40 cellular contexts compared by ENCODE assay signal in genomic region chr3:121604759-121605158, GRCh38. TPM values are rescaled to one million over a fixed set of nuclear protein-coding genes. Genes with fewer than 3 reads are reported as not detected.
"Had no signal": no experiment of that assay in that cellular context is flagged by ENCODE, and none has a peak within 500 bp of the region (broad histone marks: within the 10 kb centered on the region; RNA-seq: fewer than 3 reads in every experiment).

No MANE protein-coding gene starts in this region.

- H3K4me3 ChIP-seq: body of pancreas, breast epithelium had no signal

- H3K4me1 ChIP-seq: breast epithelium had no signal

- H3K4me1 Mint-ChIP-seq: activated B cell treated with CpG ODN at 0.5 μM for 24 hours; activated CD4-positive, alpha-beta T cell treated with anti-CD3 and anti-CD28 coated beads, Interleukin-2, amount 10 ng/mL, durations not matched to agents 24 days and 14 days; activated naive CD4-positive, alpha-beta T cell treated with anti-CD3 and anti-CD28 coated beads, Interleukin-2, amount 10 ng/mL, durations not matched to agents 7 days and 5 days; activated naive CD4-positive, alpha-beta T cell treated with anti-CD3 and anti-CD28 coated beads, Interleukin-2, amount 50 U/mL, for 24 hours; activated naive CD8-positive, alpha-beta T cell treated with anti-CD3 and anti-CD28 coated beads, Interleukin-2, amount 10 ng/mL, durations not matched to agents 7 days and 5 days; activated naive CD8-positive, alpha-beta T cell treated with anti-CD3 and anti-CD28 coated beads, Interleukin-2, amount 50 U/mL, for 24 hours had no signal

- ATAC-seq: activated CD8-positive, alpha-beta T cell treated with anti-CD3 and anti-CD28 coated beads for 36 hours; activated naive CD8-positive, alpha-beta T cell treated with anti-CD3 and anti-CD28 coated beads, Interleukin-2, amount 50 U/mL, for 24 hours; activated T-cell treated with anti-CD3 and anti-CD28 coated beads, Interleukin-2, amount 50 U/mL, for 4 hours; activated T-cell treated with anti-CD3 and anti-CD28 coated beads, Interleukin-2, amount 50 U/mL, for 72 hours; body of pancreas had no signal

- H3K9me3 ChIP-seq: body of pancreas, breast epithelium had no signal

- H3K36me3 ChIP-seq: brain microvascular endothelial cell, breast epithelium had no signal

- H3K9me3 Mint-ChIP-seq: activated B cell treated with CpG ODN at 0.5 μM for 24 hours; activated CD4-positive, alpha-beta memory T cell treated with anti-CD3 and anti-CD28 coated beads for 36 hours; activated CD4-positive, alpha-beta T cell treated with anti-CD3 and anti-CD28 coated beads, Interleukin-2, amount 10 ng/mL, durations not matched to agents 24 days and 14 days; activated CD8-positive, alpha-beta T cell treated with anti-CD3 and anti-CD28 coated beads for 36 hours; activated naive CD4-positive, alpha-beta T cell treated with anti-CD3 and anti-CD28 coated beads, Interleukin-2, amount 10 ng/mL, durations not matched to agents 7 days and 5 days; activated naive CD4-positive, alpha-beta T cell treated with anti-CD3 and anti-CD28 coated beads, Interleukin-2, amount 50 U/mL, for 24 hours; activated naive CD8-positive, alpha-beta T cell treated with anti-CD3 and anti-CD28 coated beads, Interleukin-2, amount 10 ng/mL, durations not matched to agents 7 days and 5 days; activated naive CD8-positive, alpha-beta T cell treated with anti-CD3 and anti-CD28 coated beads, Interleukin-2, amount 50 U/mL, for 24 hours; activated T-cell treated with anti-CD3 and anti-CD28 coated beads, Interleukin-2, amount 50 U/mL, for 4 hours; activated T-cell treated with anti-CD3 and anti-CD28 coated beads, Interleukin-2, amount 50 U/mL, for 72 hours; activated T-helper 1 cell treated with anti-CD3 and anti-CD28 coated beads, Interleukin-12 subunit alpha, Interleukin-12 subunit beta, Interleukin-2, Interleukin-4 antibody, amounts not matched to agents 30 ng/mL and 10 ng/mL and 1 ng/mL, durations not matched to agents 14 hours and 24 hours and 36 hours; activated T-helper 2 cell treated with anti-CD3 and anti-CD28 coated beads, Interferon-gamma antibody, Interleukin-2, Interleukin-4, amounts not matched to agents 10 μg/mL and 5 μg/mL and 100 μg/mL, durations not matched to agents 14 hours and 24 hours and 36 hours; T-helper 1 cell treated with Interleukin-12 subunit alpha and Interleukin-12 subunit beta and Interleukin-4 antibody, amounts not matched to agents 30 μg/mL and 1 μg/mL, for 36 hours; T-helper 2 cell treated with Interferon-gamma antibody and Interleukin-4, amounts not matched to agents 5 μg/mL and 100 μg/mL, for 36 hours had no signal

- DNase-seq: activated B cell treated with CpG ODN at 0.5 μM for 24 hours; activated CD4-positive, alpha-beta memory T cell treated with anti-CD3 and anti-CD28 coated beads for 36 hours; activated CD4-positive, alpha-beta T cell treated with anti-CD3 and anti-CD28 coated beads for 4 hours; activated CD4-positive, alpha-beta T cell treated with anti-CD3 and anti-CD28 coated beads, Interleukin-2, amount 10 ng/mL, durations not matched to agents 24 days and 14 days; activated CD4-positive, alpha-beta T cell treated with anti-CD3 and anti-CD28 coated beads, Interleukin-2, amount 50 U/mL, for 1 hour; activated CD4-positive, alpha-beta T cell treated with anti-CD3 and anti-CD28 coated beads, Interleukin-2, amount 50 U/mL, for 4 hours; activated CD4-positive, CD25-positive, alpha-beta regulatory T cell treated with anti-CD3 and anti-CD28 coated beads, Interleukin-2, amount 50 U/mL, for 72 hours; activated CD8-positive, alpha-beta memory T cell treated with anti-CD3 and anti-CD28 coated beads, Interleukin-2, amount 50 U/mL, for 4 hours; activated CD8-positive, alpha-beta T cell treated with anti-CD3 and anti-CD28 coated beads for 36 hours; activated effector memory CD4-positive, alpha-beta T cell treated with Interleukin-2 at 50 U/mL for 16 hours; activated gamma-delta T cell; activated naive CD4-positive, alpha-beta T cell treated with anti-CD3 and anti-CD28 coated beads, Interleukin-2, amount 10 ng/mL, durations not matched to agents 7 days and 5 days; activated naive CD4-positive, alpha-beta T cell treated with Interleukin-2 at 50 U/mL for 16 hours; activated naive CD8-positive, alpha-beta T cell treated with anti-CD3 and anti-CD28 coated beads, Interleukin-2, amount 10 ng/mL, durations not matched to agents 7 days and 5 days; activated naive CD8-positive, alpha-beta T cell treated with anti-CD3 and anti-CD28 coated beads, Interleukin-2, amount 50 U/mL, for 24 hours; activated T-cell treated with anti-CD3 and anti-CD28 coated beads for 4 hours; activated T-cell treated with anti-CD3 and anti-CD28 coated beads, Interleukin-2, amount 50 U/mL, for 1 hour; activated T-cell treated with anti-CD3 and anti-CD28 coated beads, Interleukin-2, amount 50 U/mL, for 4 hours; activated T-cell treated with anti-CD3 and anti-CD28 coated beads, Interleukin-2, amount 50 U/mL, for 72 hours; amygdala; aorta; body of pancreas; brain microvascular endothelial cell; central memory CD4-positive, alpha-beta T cell; T-helper 1 cell; T-helper 2 cell; T-helper 9 cell had no signal

- H3K27ac ChIP-seq: body of pancreas, brain microvascular endothelial cell, breast epithelium, VCaP had no signal

- H3K27ac Mint-ChIP-seq: activated B cell treated with CpG ODN at 0.5 μM for 24 hours; activated CD4-positive, alpha-beta memory T cell treated with anti-CD3 and anti-CD28 coated beads for 36 hours; activated CD4-positive, alpha-beta T cell treated with anti-CD3 and anti-CD28 coated beads, Interleukin-2, amount 10 ng/mL, durations not matched to agents 24 days and 14 days; activated CD8-positive, alpha-beta T cell treated with anti-CD3 and anti-CD28 coated beads for 36 hours; activated naive CD4-positive, alpha-beta T cell treated with anti-CD3 and anti-CD28 coated beads, Interleukin-2, amount 10 ng/mL, durations not matched to agents 7 days and 5 days; activated naive CD4-positive, alpha-beta T cell treated with anti-CD3 and anti-CD28 coated beads, Interleukin-2, amount 50 U/mL, for 24 hours; activated naive CD8-positive, alpha-beta T cell; activated naive CD8-positive, alpha-beta T cell treated with anti-CD3 and anti-CD28 coated beads, Interleukin-2, amount 10 ng/mL, durations not matched to agents 7 days and 5 days; activated naive CD8-positive, alpha-beta T cell treated with anti-CD3 and anti-CD28 coated beads, Interleukin-2, amount 50 U/mL, for 24 hours; activated T-cell treated with anti-CD3 and anti-CD28 coated beads, Interleukin-2, amount 50 U/mL, for 72 hours; activated T-helper 1 cell treated with anti-CD3 and anti-CD28 coated beads, Interleukin-12 subunit alpha, Interleukin-12 subunit beta, Interleukin-2, Interleukin-4 antibody, amounts not matched to agents 30 ng/mL and 10 ng/mL and 1 ng/mL, durations not matched to agents 14 hours and 24 hours and 36 hours; activated T-helper 2 cell treated with anti-CD3 and anti-CD28 coated beads, Interferon-gamma antibody, Interleukin-2, Interleukin-4, amounts not matched to agents 10 μg/mL and 5 μg/mL and 100 μg/mL, durations not matched to agents 14 hours and 24 hours and 36 hours; T-helper 1 cell treated with Interleukin-12 subunit alpha and Interleukin-12 subunit beta and Interleukin-4 antibody, amounts not matched to agents 30 μg/mL and 1 μg/mL, for 36 hours; T-helper 2 cell treated with Interferon-gamma antibody and Interleukin-4, amounts not matched to agents 5 μg/mL and 100 μg/mL, for 36 hours had no signal

- H3K4me3 Mint-ChIP-seq: activated B cell treated with CpG ODN at 0.5 μM for 24 hours; activated CD4-positive, alpha-beta memory T cell treated with anti-CD3 and anti-CD28 coated beads for 36 hours; activated CD4-positive, alpha-beta T cell treated with anti-CD3 and anti-CD28 coated beads, Interleukin-2, amount 10 ng/mL, durations not matched to agents 24 days and 14 days; activated CD8-positive, alpha-beta T cell treated with anti-CD3 and anti-CD28 coated beads for 36 hours; activated naive CD4-positive, alpha-beta T cell treated with anti-CD3 and anti-CD28 coated beads, Interleukin-2, amount 10 ng/mL, durations not matched to agents 7 days and 5 days; activated naive CD4-positive, alpha-beta T cell treated with anti-CD3 and anti-CD28 coated beads, Interleukin-2, amount 50 U/mL, for 24 hours; activated naive CD8-positive, alpha-beta T cell; activated naive CD8-positive, alpha-beta T cell treated with anti-CD3 and anti-CD28 coated beads, Interleukin-2, amount 10 ng/mL, durations not matched to agents 7 days and 5 days; activated naive CD8-positive, alpha-beta T cell treated with anti-CD3 and anti-CD28 coated beads, Interleukin-2, amount 50 U/mL, for 24 hours; activated T-cell treated with anti-CD3 and anti-CD28 coated beads, Interleukin-2, amount 50 U/mL, for 4 hours; activated T-cell treated with anti-CD3 and anti-CD28 coated beads, Interleukin-2, amount 50 U/mL, for 72 hours; activated T-helper 1 cell treated with anti-CD3 and anti-CD28 coated beads, Interleukin-12 subunit alpha, Interleukin-12 subunit beta, Interleukin-2, Interleukin-4 antibody, amounts not matched to agents 30 ng/mL and 10 ng/mL and 1 ng/mL, durations not matched to agents 14 hours and 24 hours and 36 hours; T-helper 1 cell treated with Interleukin-12 subunit alpha and Interleukin-12 subunit beta and Interleukin-4 antibody, amounts not matched to agents 30 μg/mL and 1 μg/mL, for 36 hours; T-helper 2 cell treated with Interferon-gamma antibody and Interleukin-4, amounts not matched to agents 5 μg/mL and 100 μg/mL, for 36 hours had no signal

- H3K27me3 ChIP-seq: body of pancreas, brain microvascular endothelial cell, breast epithelium had no signal

- H3K36me3 Mint-ChIP-seq: activated CD4-positive, alpha-beta memory T cell treated with anti-CD3 and anti-CD28 coated beads for 36 hours; activated naive CD4-positive, alpha-beta T cell treated with anti-CD3 and anti-CD28 coated beads, Interleukin-2, amount 10 ng/mL, durations not matched to agents 7 days and 5 days; activated naive CD4-positive, alpha-beta T cell treated with anti-CD3 and anti-CD28 coated beads, Interleukin-2, amount 50 U/mL, for 24 hours; activated naive CD8-positive, alpha-beta T cell; activated naive CD8-positive, alpha-beta T cell treated with anti-CD3 and anti-CD28 coated beads, Interleukin-2, amount 10 ng/mL, durations not matched to agents 7 days and 5 days had no signal

- H3K27me3 Mint-ChIP-seq: activated B cell treated with CpG ODN at 0.5 μM for 24 hours; activated CD4-positive, alpha-beta memory T cell treated with anti-CD3 and anti-CD28 coated beads for 36 hours; activated CD4-positive, alpha-beta T cell treated with anti-CD3 and anti-CD28 coated beads, Interleukin-2, amount 10 ng/mL, durations not matched to agents 24 days and 14 days; activated CD8-positive, alpha-beta T cell treated with anti-CD3 and anti-CD28 coated beads for 36 hours; activated naive CD4-positive, alpha-beta T cell treated with anti-CD3 and anti-CD28 coated beads, Interleukin-2, amount 10 ng/mL, durations not matched to agents 7 days and 5 days; activated naive CD4-positive, alpha-beta T cell treated with anti-CD3 and anti-CD28 coated beads, Interleukin-2, amount 50 U/mL, for 24 hours; activated naive CD8-positive, alpha-beta T cell; activated naive CD8-positive, alpha-beta T cell treated with anti-CD3 and anti-CD28 coated beads, Interleukin-2, amount 50 U/mL, for 24 hours had no signal

RNA-seq across cellular contexts. Expression of gene FBXO40, which starts 11.6 kb away (rescaled TPM):
- total RNA-seq: activated B cell treated with CpG ODN at 0.5 μM for 24 hours; activated CD4-positive, alpha-beta memory T cell treated with anti-CD3 and anti-CD28 coated beads for 36 hours; activated CD4-positive, alpha-beta T cell treated with anti-CD3 and anti-CD28 coated beads, Interleukin-2, amount 10 ng/mL, durations not matched to agents 24 days and 14 days; activated CD8-positive, alpha-beta memory T cell treated with anti-CD3 and anti-CD28 coated beads for 36 hours; activated CD8-positive, alpha-beta T cell treated with anti-CD3 and anti-CD28 coated beads for 36 hours; activated naive CD8-positive, alpha-beta T cell treated with anti-CD3 and anti-CD28 coated beads, Interleukin-2, amount 10 ng/mL, durations not matched to agents 7 days and 5 days; activated T-cell treated with anti-CD3 and anti-CD28 coated beads, Interleukin-2, amount 50 U/mL, for 4 hours; activated T-cell treated with anti-CD3 and anti-CD28 coated beads, Interleukin-2, amount 50 U/mL, for 72 hours; activated T-helper 1 cell treated with anti-CD3 and anti-CD28 coated beads, Interleukin-12 subunit alpha, Interleukin-12 subunit beta, Interleukin-2, Interleukin-4 antibody, amounts not matched to agents 30 ng/mL and 10 ng/mL and 1 ng/mL, durations not matched to agents 14 hours and 24 hours and 36 hours; activated T-helper 2 cell treated with anti-CD3 and anti-CD28 coated beads, Interferon-gamma antibody, Interleukin-2, Interleukin-4, amounts not matched to agents 10 μg/mL and 5 μg/mL and 100 μg/mL, durations not matched to agents 14 hours and 24 hours and 36 hours; astrocyte; body of pancreas; breast epithelium; cerebellum had no signal
- polyA plus RNA-seq: aorta had no signal

RNA-seq across cellular contexts. Expression of gene ARGFX, which starts 37.0 kb away (rescaled TPM):
- total RNA-seq: activated B cell treated with CpG ODN at 0.5 μM for 24 hours; activated CD4-positive, alpha-beta memory T cell treated with anti-CD3 and anti-CD28 coated beads for 36 hours; activated CD4-positive, alpha-beta T cell treated with anti-CD3 and anti-CD28 coated beads, Interleukin-2, amount 10 ng/mL, durations not matched to agents 24 days and 14 days; activated CD8-positive, alpha-beta memory T cell treated with anti-CD3 and anti-CD28 coated beads for 36 hours; activated CD8-positive, alpha-beta T cell treated with anti-CD3 and anti-CD28 coated beads for 36 hours; activated naive CD8-positive, alpha-beta T cell treated with anti-CD3 and anti-CD28 coated beads, Interleukin-2, amount 10 ng/mL, durations not matched to agents 7 days and 5 days; activated T-cell treated with anti-CD3 and anti-CD28 coated beads, Interleukin-2, amount 50 U/mL, for 4 hours; activated T-cell treated with anti-CD3 and anti-CD28 coated beads, Interleukin-2, amount 50 U/mL, for 72 hours; activated T-helper 1 cell treated with anti-CD3 and anti-CD28 coated beads, Interleukin-12 subunit alpha, Interleukin-12 subunit beta, Interleukin-2, Interleukin-4 antibody, amounts not matched to agents 30 ng/mL and 10 ng/mL and 1 ng/mL, durations not matched to agents 14 hours and 24 hours and 36 hours; activated T-helper 2 cell treated with anti-CD3 and anti-CD28 coated beads, Interferon-gamma antibody, Interleukin-2, Interleukin-4, amounts not matched to agents 10 μg/mL and 5 μg/mL and 100 μg/mL, durations not matched to agents 14 hours and 24 hours and 36 hours; aorta; astrocyte; body of pancreas; breast epithelium; cardiac septum; cerebellum had no signal
- polyA plus RNA-seq: adipose tissue, aorta had no signal
